22 cellular contexts compared by ENCODE assay signal in genomic region chr6:10589429-10589727, GRCh38.
"Had no signal": no experiment of that assay in that cellular context is flagged by ENCODE, and none has a peak within 500 bp of the region (broad histone marks: within the 10 kb centered on the region; RNA-seq: fewer than 3 reads in every experiment).

No MANE protein-coding gene starts in this region.

- H3K27ac ChIP-seq: brain microvascular endothelial cell, gastrocnemius medialis, lower lobe of right lung, neutrophil, pancreas, spleen, testis, upper lobe of left lung had no signal

- H3K4me3 Mint-ChIP-seq: activated CD4-positive, alpha-beta T cell treated with anti-CD3 and anti-CD28 coated beads, Interleukin-2, amount 10 ng/mL, durations not matched to agents 7 days and 5 days; activated CD8-positive, alpha-beta T cell treated with anti-CD3 and anti-CD28 coated beads, Interleukin-2, amount 10 ng/mL, durations not matched to agents 7 days and 5 days; activated T-cell treated with anti-CD3 and anti-CD28 coated beads, Interleukin-2, amount 50 U/mL, for 24 hours; immature natural killer cell; natural killer cell; stimulated activated memory B cell treated with anti-CD40 and anti-IgM and Interleukin-4, amounts not matched to agents 10 μg/mL and 1 μg/mL and 100 μg/mL, for 72 hours had no signal

- H3K9me3 Mint-ChIP-seq: activated CD4-positive, alpha-beta T cell treated with anti-CD3 and anti-CD28 coated beads, Interleukin-2, amount 10 ng/mL, durations not matched to agents 7 days and 5 days; activated T-cell treated with anti-CD3 and anti-CD28 coated beads, Interleukin-2, amount 50 U/mL, for 24 hours; immature natural killer cell; natural killer cell; stimulated activated memory B cell treated with anti-CD40 and anti-IgM and Interleukin-4, amounts not matched to agents 10 μg/mL and 1 μg/mL and 100 μg/mL, for 72 hours had no signal

- H3K36me3 ChIP-seq: brain microvascular endothelial cell, gastrocnemius medialis, lower lobe of right lung, neutrophil, pancreas, sigmoid colon, spleen, upper lobe of left lung had no signal

- H3K27me3 ChIP-seq: brain microvascular endothelial cell, neutrophil, pancreas, sigmoid colon, spleen, testis, upper lobe of left lung had no signal

- H3K27ac Mint-ChIP-seq: activated CD4-positive, alpha-beta T cell treated with anti-CD3 and anti-CD28 coated beads, Interleukin-2, amount 10 ng/mL, durations not matched to agents 7 days and 5 days; activated CD8-positive, alpha-beta T cell treated with anti-CD3 and anti-CD28 coated beads, Interleukin-2, amount 10 ng/mL, durations not matched to agents 7 days and 5 days; activated T-cell treated with anti-CD3 and anti-CD28 coated beads, Interleukin-2, amount 50 U/mL, for 24 hours; immature natural killer cell; natural killer cell; stimulated activated memory B cell treated with anti-CD40 and anti-IgM and Interleukin-4, amounts not matched to agents 10 μg/mL and 1 μg/mL and 100 μg/mL, for 72 hours had no signal

- FAIRE-seq: pancreas had no signal

- H3K27me3 Mint-ChIP-seq: activated CD4-positive, alpha-beta T cell treated with anti-CD3 and anti-CD28 coated beads, Interleukin-2, amount 10 ng/mL, durations not matched to agents 7 days and 5 days; activated T-cell treated with anti-CD3 and anti-CD28 coated beads, Interleukin-2, amount 50 U/mL, for 24 hours; stimulated activated memory B cell treated with anti-CD40 and anti-IgM and Interleukin-4, amounts not matched to agents 10 μg/mL and 1 μg/mL and 100 μg/mL, for 72 hours had no signal

- H3K4me1 ChIP-seq: gastrocnemius medialis, testis had no signal

- H3K4me1 Mint-ChIP-seq: immature natural killer cell, natural killer cell had no signal

- ATAC-seq: activated CD4-positive, CD25-positive, alpha-beta regulatory T cell treated with anti-CD3 and anti-CD28 coated beads, Interleukin-2, amount 50 U/mL, for 24 hours; activated CD8-positive, alpha-beta T cell treated with anti-CD3 and anti-CD28 coated beads, Interleukin-2, amount 10 ng/mL, durations not matched to agents 7 days and 5 days; esophagus mucosa; gastrocnemius medialis; lower lobe of right lung; natural killer cell; stimulated activated memory B cell treated with anti-CD40 and anti-IgM and Interleukin-4, amounts not matched to agents 10 μg/mL and 1 μg/mL and 100 μg/mL, for 72 hours had no signal

- H3K36me3 Mint-ChIP-seq: immature natural killer cell, natural killer cell had no signal

- H3K4me3 ChIP-seq: gastrocnemius medialis, lower lobe of right lung, pancreas, sigmoid colon, spleen, testis, upper lobe of left lung had no signal

- DNase-seq: activated CD4-positive, alpha-beta T cell treated with anti-CD3 and anti-CD28 coated beads, Interleukin-2, amount 10 ng/mL, durations not matched to agents 7 days and 5 days; activated CD8-positive, alpha-beta T cell treated with anti-CD3 and anti-CD28 coated beads, Interleukin-2, amount 10 ng/mL, durations not matched to agents 7 days and 5 days; activated naive CD4-positive, alpha-beta T cell treated with anti-CD3 and anti-CD28 coated beads, Interleukin-2, amount 50 U/mL, for 16 hours; activated T-cell treated with anti-CD3 and anti-CD28 coated beads, Interleukin-2, amount 50 U/mL, for 24 hours; aorta; brain microvascular endothelial cell; effector CD4-positive, alpha-beta T cell; gastrocnemius medialis; head of caudate nucleus; immature natural killer cell; lower lobe of right lung; natural killer cell; sigmoid colon; spleen; stimulated activated CD4-positive, alpha-beta T cell treated with anti-CD3 and anti-CD28 coated beads, Interleukin-4, amount 100 ng/mL, for 4 hours; testis; upper lobe of left lung had no signal

- H3K9me3 ChIP-seq: gastrocnemius medialis, lower lobe of right lung, neutrophil, pancreas, sigmoid colon, spleen, testis, upper lobe of left lung had no signal
